ENCODE assay signal across 8 cellular contexts in the genomic region with DNA sequence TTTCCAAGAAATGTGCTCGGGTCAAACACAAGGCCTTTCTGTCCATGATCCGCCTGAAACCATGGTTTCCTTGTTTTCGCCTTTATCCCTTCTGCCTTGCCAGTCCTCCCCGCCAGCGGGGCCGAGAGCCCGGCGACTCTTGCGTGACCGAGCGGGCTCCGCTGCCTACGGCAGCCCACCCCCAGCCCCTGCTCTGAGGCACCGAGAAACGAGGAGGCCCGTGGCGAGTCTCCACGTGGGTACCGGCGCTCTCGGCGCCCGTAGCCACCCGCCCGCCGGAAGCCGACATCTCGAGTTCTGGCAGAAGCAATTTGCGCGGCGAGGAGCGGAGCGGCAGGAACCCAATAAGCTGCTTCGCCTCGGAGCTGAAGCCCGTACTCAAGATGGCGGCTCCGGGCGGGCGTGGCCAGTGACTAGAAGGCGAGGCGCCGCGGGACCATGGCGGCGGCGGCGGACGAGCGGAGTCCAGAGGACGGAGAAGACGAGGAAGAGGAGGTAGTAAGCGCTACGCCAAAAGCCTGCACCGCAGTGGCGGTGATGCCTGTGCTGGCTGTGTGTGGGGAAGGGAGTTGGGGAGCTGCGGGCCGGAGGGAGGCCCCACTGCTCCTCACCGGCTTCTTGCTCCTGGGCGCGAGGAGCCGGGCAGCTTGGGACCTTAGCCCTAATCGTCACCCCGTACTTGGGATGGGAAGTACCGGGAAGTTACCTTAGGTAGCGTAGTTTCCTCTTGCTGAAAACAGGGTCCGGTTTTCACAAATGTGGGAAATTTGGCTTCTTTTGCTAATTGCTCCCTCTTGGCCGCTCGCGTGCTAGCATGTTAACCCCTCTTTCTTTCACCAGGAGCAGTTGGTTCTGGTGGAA. TPM values are rescaled to one million over a fixed set of nuclear protein-coding genes. Genes with fewer than 3 reads are reported as not detected.
DNase-seq lines count a peak whose midpoint lies in the region; ATAC-seq and TF ChIP-seq lines count a peak whose summit lies in the region.

A gene with protein sequence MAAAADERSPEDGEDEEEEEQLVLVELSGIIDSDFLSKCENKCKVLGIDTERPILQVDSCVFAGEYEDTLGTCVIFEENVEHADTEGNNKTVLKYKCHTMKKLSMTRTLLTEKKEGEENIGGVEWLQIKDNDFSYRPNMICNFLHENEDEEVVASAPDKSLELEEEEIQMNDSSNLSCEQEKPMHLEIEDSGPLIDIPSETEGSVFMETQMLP (plus strand): TSS at position 375 of the 861 bp plus-strand sequence. CDS start 64 bp downstream, at position 439.

- H3K27ac Mint-ChIP-seq in central memory CD8-positive, alpha-beta T cell (ENCODE audit: low read depth) = peak within 1 kb of the TSS; percentile 98

- no peaks in the 10 kb centered on the region for H3K9me3 ChIP-seq in spleen

- H3K4me3 Mint-ChIP-seq in central memory CD8-positive, alpha-beta T cell = peak within 1 kb of the TSS; percentile 98

- ATAC-seq in GM19025 (IDR thresholded peaks at IDR 0.05; ENCODE audit: low read depth, unreplicated experiment) (peak; percentile 99), HG03342 (IDR thresholded peaks at IDR 0.05; ENCODE audit: unreplicated experiment) (peak; percentile 97)
- peak; percentile 97 to 98 for ATAC-seq in activated CD4-positive, CD25-positive, alpha-beta regulatory T cell treated with anti-CD3 and anti-CD28 coated beads, Interleukin-2, amount 50 U/mL, for 24 hours
- peak; percentile 99 for ATAC-seq in central memory CD8-positive, alpha-beta T cell (replicated peaks; ENCODE audit: extremely low read depth, poor library complexity, severe bottlenecking)

- peaks cover 14% of the 10 kb centered on the region for H3K27me3 Mint-ChIP-seq in central memory CD8-positive, alpha-beta T cell

- WGBS in spleen, 5 donors = 0 to 1% (median 1%) methylated on average over 41 to 70 of the region's 70 CpGs

- H3K36me3 ChIP-seq in spleen = peaks cover 0 to 33% (median 29%) of the 10 kb centered on the region in 6 donors

- H3K36me3 Mint-ChIP-seq in central memory CD8-positive, alpha-beta T cell (ENCODE audit: insufficient read depth) = peaks cover 31% of the 10 kb centered on the region

- H3K4me1 Mint-ChIP-seq in central memory CD8-positive, alpha-beta T cell = peaks cover 16% of the 10 kb centered on the region

- DNase-seq in AG10803 (ENCODE audit: low read depth) (peak; percentile 92), NCI-H446 treated with DMSO at 0.1 percent for 48 hours (lab: John Stamatoyannopoulos, UW) (peak; percentile 82), inferior parietal cortex (ENCODE audit: extremely low spot score) (peak; percentile 93), spleen (peak; percentile 99)
- peak; percentile 83 for DNase-seq in central memory CD8-positive, alpha-beta T cell (ENCODE audit: low spot score in 2 of 2)

- TF ChIP-seq POLR2A in spleen (IDR thresholded peaks at IDR 0.05) = peak in 1 of 3 donors; percentile 64

- peak within 1 kb of the TSS; percentile 88 for H3K4me3 ChIP-seq in AG10803 (ENCODE audit: low read length)
- H3K4me3 ChIP-seq in spleen = peak within 1 kb of the TSS; percentile 60 to 89 (median 72)

- no peaks in the 10 kb centered on the region for H3K9me3 Mint-ChIP-seq in central memory CD8-positive, alpha-beta T cell

- H3K27me3 ChIP-seq in spleen (replicated peaks in 1 of 7) = no peaks in the 10 kb centered on the region

- H3K27ac ChIP-seq in spleen = peak within 1 kb of the TSS; percentile 91 to 95 (median 93)

- no peak for TF ChIP-seq CTCF in AG10803 (conservative IDR thresholded peaks at IDR 0.05; ENCODE audit: low read length)
- TF ChIP-seq CTCF in spleen (IDR thresholded peaks at IDR 0.05 in 8 of 11, conservative IDR thresholded peaks at IDR 0.05 in 3 of 11) = peak in 2 of 11 experiments; percentile 4

- peaks cover 0 to 28% (median 19%) of the 10 kb centered on the region in 6 donors for H3K4me1 ChIP-seq in spleen

- intact Hi-C loops in spleen (cut with DNase I; ENCODE audit: low total_unique reads) = loop anchor here (10.0 kb wide), 1 partner anchor 144 kb away; a partner anchor contains a TSS

RNA-seq across cellular contexts. Expression of the gene that starts here (rescaled TPM):
- total RNA-seq in spleen = 10 to 100 TPM; 27.7 to 54.5 (median 45.3) TPM
- polyA plus RNA-seq in spleen = 10 to 100 TPM; 46.1 to 61.5 (median 59.7) TPM

Comparison
In these comparisons a context has a peak if more than half of its experiments do, and no peak if none do; other contexts are left out.
1. Peak in every context shown above with its lines: DNase-seq, ATAC-seq, H3K4me3 ChIP-seq and H3K27ac ChIP-seq.